2 cellular contexts compared by ENCODE assay signal in genomic region chr2:190050001-190050400, GRCh38.
TF ChIP-seq lines count a peak whose summit lies in the region.

No MANE protein-coding gene starts in this region.

TF ChIP-seq in K562, 482 proteins besides CTCF, POLR2A, EP300 and RAD21 (continued from another document):
- TF ChIP-seq ETS1 (conservative IDR thresholded peaks at IDR 0.05; ENCODE audit: control insufficient read depth, low read depth, low read length) (no peak), NFRKB (IDR thresholded peaks at IDR 0.05; ENCODE audit: low read depth) (no peak), KAT2B (IDR thresholded peaks at IDR 0.05; ENCODE audit: low read depth, low read length) (no peak), CEBPZ (IDR thresholded peaks at IDR 0.05; ENCODE audit: borderline replicate concordance, low read depth, low read length) (no peak), KLF16 (IDR thresholded peaks at IDR 0.05) (no peak), CTBP1 (IDR thresholded peaks at IDR 0.05; ENCODE audit: borderline replicate concordance) (no peak), XRCC3 (IDR thresholded peaks at IDR 0.05) (no peak), ID3 (CRISPR knock-in tag; IDR thresholded peaks at IDR 0.05) (no peak), ID3 (tag; IDR thresholded peaks at IDR 0.05) (no peak), ERF (CRISPR knock-in tag; IDR thresholded peaks at IDR 0.05) (no peak), ZNF785 (CRISPR knock-in tag; IDR thresholded peaks at IDR 0.05) (no peak), SAFB2 (IDR thresholded peaks at IDR 0.05; ENCODE audit: borderline replicate concordance, low read depth, low read length, severe bottlenecking) (no peak), DPF2 (IDR thresholded peaks at IDR 0.05) (no peak), TRIM25 (IDR thresholded peaks at IDR 0.05; ENCODE audit: borderline replicate concordance) (no peak)

TF ChIP-seq in neural cell, 6 proteins besides CTCF, POLR2A, EP300 and RAD21 (continued from another document):
- peak; percentile 77 for TF ChIP-seq POLR2AphosphoS5 (IDR thresholded peaks at IDR 0.05)
- peak; percentile 24 for TF ChIP-seq REST (IDR thresholded peaks at IDR 0.05; ENCODE audit: borderline replicate concordance)
